Comparison of ENCODE assay signal across 8 cellular contexts in the genomic region with DNA sequence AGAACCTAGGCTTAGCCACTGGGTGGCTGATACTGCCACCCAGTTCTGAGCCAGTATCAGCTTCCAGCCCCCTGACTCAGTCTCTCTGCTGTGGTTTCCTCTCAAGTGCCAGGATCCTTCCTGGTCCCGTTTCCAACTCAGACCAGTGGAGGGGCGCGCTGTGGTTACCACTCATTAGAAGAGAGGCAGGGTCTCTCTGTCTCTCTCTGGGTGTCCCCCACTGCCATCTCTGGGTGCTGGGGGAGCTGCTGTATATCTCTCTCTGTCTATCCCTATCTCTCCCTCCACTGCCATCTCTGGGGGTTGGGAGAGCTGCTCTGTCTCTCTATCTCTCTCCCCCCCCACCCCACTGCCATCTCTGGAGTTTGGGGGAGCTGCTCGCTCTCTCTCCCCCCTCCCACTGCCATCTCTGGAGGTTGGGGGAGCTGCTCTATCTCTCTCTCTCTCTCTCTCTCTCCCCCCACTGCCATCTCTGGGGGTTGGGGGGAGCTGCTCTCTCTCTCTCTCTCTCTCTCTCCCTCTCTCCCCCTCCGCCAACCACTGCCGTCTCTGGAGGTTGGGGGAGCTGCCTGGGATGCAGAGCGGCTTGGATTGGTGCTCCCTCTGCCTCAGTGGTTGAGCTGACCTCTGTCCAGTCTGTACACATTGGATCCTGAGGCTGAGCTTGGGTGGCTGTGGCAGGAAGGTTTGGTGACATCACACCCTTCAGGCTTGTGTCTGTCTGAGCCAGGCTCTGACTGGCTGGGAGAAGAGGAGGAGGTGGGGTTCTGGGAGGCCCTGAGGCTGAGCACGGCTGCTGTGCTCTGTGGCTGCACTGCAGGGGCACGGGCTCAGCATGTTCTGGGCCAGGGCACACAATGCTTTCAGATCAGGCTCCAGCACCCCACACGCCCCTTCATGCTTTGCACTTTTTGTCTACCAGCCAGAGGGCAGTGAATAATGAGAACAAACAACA.
DNase-seq lines count a peak whose midpoint lies in the region; ATAC-seq and TF ChIP-seq lines count a peak whose summit lies in the region.

No MANE protein-coding gene starts in this region.

- H3K27ac Mint-ChIP-seq in CD8-positive, alpha-beta memory T cell = peak overlapping the region; percentile 49 to 97 (median 88)
- H3K27ac Mint-ChIP-seq in natural killer cell (peak overlapping the region; percentile 94), CD14-positive monocyte (peak overlapping the region in 1 of 7 donors; percentile 26)

- H3K4me3 Mint-ChIP-seq in CD8-positive, alpha-beta memory T cell = peak overlapping the region in 4 of 7 donors; percentile 37 to 83 (median 58)
- H3K4me3 Mint-ChIP-seq in natural killer cell (peak overlapping the region; percentile 91), CD14-positive monocyte (no peak overlapping the region)

- H2AFZ ChIP-seq in mammary epithelial cell (ENCODE audit: low read depth, low read length) = no peak overlapping the region

- no peak overlapping the region for H3K9ac ChIP-seq in mammary epithelial cell (ENCODE audit: insufficient read depth, low read length)

- intact Hi-C loops in natural killer cell (cut with micrococcal nuclease) = no loop called here
- intact Hi-C loops in CD14-positive monocyte (cut with micrococcal nuclease) = no loop called here
- intact Hi-C loops in mammary epithelial cell (cut with micrococcal nuclease) = no loop called here

- CTCF ChIA-PET in CD8-positive, alpha-beta memory T cell (lab: Charles Lee) = interaction anchor here (0.7 to 0.9 kb wide), 3 partner anchors 10 to 99 kb away, joined by 3 to 7 read pairs (median 3); a partner anchor contains a TSS
- CTCF ChIA-PET in mammary epithelial cell (lab: Charles Lee; ENCODE audit: low non-redundant PET) = no interaction called here

- H4K20me1 ChIP-seq in mammary epithelial cell (ENCODE audit: insufficient read depth, low read length) = no peaks in the 10 kb centered on the region

- no TSS peak for BruUV-seq in mammary epithelial cell (replicated peaks; lab: Mats Ljungman, UMichigan)

- H3K9me3 ChIP-seq in CD8-positive, alpha-beta memory T cell (ENCODE audit: low read length) = peaks cover 7% of the 10 kb centered on the region
- H3K9me3 ChIP-seq in mammary epithelial cell (replicated peaks; ENCODE audit: insufficient read depth, low read length) = peaks cover 24% of the 10 kb centered on the region

- H3K27me3 ChIP-seq in CD8-positive, alpha-beta memory T cell (ENCODE audit: insufficient read depth, low read length, poor library complexity, severe bottlenecking) = no peaks in the 10 kb centered on the region
- H3K27me3 ChIP-seq in mammary epithelial cell (ENCODE audit: insufficient read depth, low read length) = no peaks in the 10 kb centered on the region

- TF ChIP-seq CTCF in natural killer cell (IDR thresholded peaks at IDR 0.05) = no peak
- TF ChIP-seq CTCF in CD14-positive monocyte (IDR thresholded peaks at IDR 0.05) = no peak
- no peak for TF ChIP-seq CTCF in mammary epithelial cell (conservative IDR thresholded peaks at IDR 0.05 in 1 of 2, IDR thresholded peaks at IDR 0.05 in 1 of 2; ENCODE audit: extremely low read depth in 1 of 2, insufficient read depth in 1 of 2, low read depth in 1 of 2, low read length in 2 of 2)

- peak in 3 of 5 donors; percentile 12 to 73 (median 35) for DNase-seq in CD8-positive, alpha-beta memory T cell
- peak; percentile 12 for DNase-seq in NCI-H446 treated with DMSO at 0.1 percent for 48 hours (lab: John Stamatoyannopoulos, UW)
- peak; percentile 23 to 41 for DNase-seq in cerebellar nuclear complex (lab: John Stamatoyannopoulos, UW)
- no peak for DNase-seq in natural killer cell
- DNase-seq in CD14-positive monocyte (ENCODE audit: low spot score) = no peak
- DNase-seq in mammary epithelial cell = no peak
- no peak for DNase-seq in COLO668 (lab: John Stamatoyannopoulos, UW; ENCODE audit: unreplicated experiment)

- WGBS in mammary epithelial cell (ENCODE audit: low coverage, missing lambda C conversion rate) = 64% methylated on average over 4 of the region's 10 CpGs

- H3K36me3 Mint-ChIP-seq in CD8-positive, alpha-beta memory T cell = peaks cover 2 to 12% (median 4%) of the 10 kb centered on the region in 3 donors
- H3K36me3 Mint-ChIP-seq in natural killer cell (no peaks in the 10 kb centered on the region), CD14-positive monocyte (no peaks in the 10 kb centered on the region)

- dilution Hi-C loops in mammary epithelial cell (cut with HindIII; ENCODE audit: low sequenced_read_pairs) = no loop called here

- peaks cover 24 to 84% (median 28%) of the 10 kb centered on the region in 3 donors for H3K4me1 Mint-ChIP-seq in CD8-positive, alpha-beta memory T cell
- H3K4me1 Mint-ChIP-seq in natural killer cell = peaks cover 55 to 59% of the 10 kb centered on the region in 2 donors
- peaks cover 2% of the 10 kb centered on the region for H3K4me1 Mint-ChIP-seq in CD14-positive monocyte

- H3K27ac ChIP-seq in CD8-positive, alpha-beta memory T cell (ENCODE audit: low read depth, low read length) = no peak overlapping the region
- no peak overlapping the region for H3K27ac ChIP-seq in mammary epithelial cell (ENCODE audit: insufficient read depth, low read depth, low read length)

- no peaks in the 10 kb centered on the region for H3K79me2 ChIP-seq in mammary epithelial cell (ENCODE audit: insufficient read depth, low read length)

- H3K9me3 Mint-ChIP-seq in CD8-positive, alpha-beta memory T cell = no peaks in the 10 kb centered on the region
- H3K9me3 Mint-ChIP-seq in natural killer cell (no peaks in the 10 kb centered on the region), CD14-positive monocyte (peaks cover 0 to 9% (median 0%) of the 10 kb centered on the region in 7 donors)

- no peak overlapping the region for H3K4me3 ChIP-seq in CD8-positive, alpha-beta memory T cell (ENCODE audit: low read length)
- H3K4me3 ChIP-seq in mammary epithelial cell (replicated peaks in 1 of 3; ENCODE audit: insufficient read depth in 1 of 3, low read depth in 2 of 3, low read length in 3 of 3) = no peak overlapping the region

- H3K4me2 ChIP-seq in mammary epithelial cell (ENCODE audit: insufficient read depth, low read depth, low read length) = no peak overlapping the region

- no peaks in the 10 kb centered on the region for H3K36me3 ChIP-seq in CD8-positive, alpha-beta memory T cell (ENCODE audit: insufficient read depth, low read length)
- H3K36me3 ChIP-seq in mammary epithelial cell (ENCODE audit: insufficient read depth, low read length) = no peaks in the 10 kb centered on the region

- peak; percentile 57 to 65 (median 61) for ATAC-seq in natural killer cell
- ATAC-seq in GM19455 (IDR thresholded peaks at IDR 0.05; ENCODE audit: unreplicated experiment) = no peak

- no peaks in the 10 kb centered on the region for H3K27me3 Mint-ChIP-seq in CD8-positive, alpha-beta memory T cell
- peaks cover 0 to 4% of the 10 kb centered on the region in 2 donors for H3K27me3 Mint-ChIP-seq in natural killer cell (ENCODE audit: low read depth in 2 of 2)
- H3K27me3 Mint-ChIP-seq in CD14-positive monocyte (ENCODE audit: low read depth in 3 of 3) = peaks cover 2 to 12% (median 5%) of the 10 kb centered on the region in 3 donors

- in situ Hi-C loops in mammary epithelial cell (cut with MboI; ENCODE audit: low sequenced_read_pairs in 2 of 2) = no loop called here

- POLR2A ChIA-PET in CD8-positive, alpha-beta memory T cell (lab: Charles Lee) = interaction anchor here (0.6 kb wide), 1 partner anchor 366 kb away, joined by 3 read pairs; no protein-coding TSS in a partner anchor

- H3K4me1 ChIP-seq in CD8-positive, alpha-beta memory T cell (ENCODE audit: insufficient read depth, low read length) = peaks cover 18% of the 10 kb centered on the region
- no peaks in the 10 kb centered on the region for H3K4me1 ChIP-seq in mammary epithelial cell (ENCODE audit: insufficient read depth, low read length)

Comparison
In these comparisons a context has a peak if more than half of its experiments do, and no peak if none do; other contexts are left out.
1. DNase-seq: peak in CD8-positive, alpha-beta memory T cell (3 of 5), NCI-H446 treated with DMSO at 0.1 percent for 48 hours (single experiment) and cerebellar nuclear complex (2 of 2); none in natural killer cell (single experiment), CD14-positive monocyte (single experiment), mammary epithelial cell (single experiment) and COLO668 (single experiment).
2. H3K4me3 Mint-ChIP-seq: peak in CD8-positive, alpha-beta memory T cell (4 of 7) and natural killer cell (single experiment); none in CD14-positive monocyte (0 of 2).